ENCODE assay signal across 25 cellular contexts in genomic region chr9:124179196-124180071, GRCh38.
"Had no signal": no experiment of that assay in that cellular context is flagged by ENCODE, and none has a peak within 500 bp of the region (broad histone marks: within the 10 kb centered on the region; RNA-seq: fewer than 3 reads in every experiment).

No MANE protein-coding gene starts in this region.

- ATAC-seq: activated CD4-positive, alpha-beta T cell treated with anti-CD3 and anti-CD28 coated beads for 36 hours; activated CD8-positive, alpha-beta T cell treated with anti-CD3 and anti-CD28 coated beads, Interleukin-2, amount 10 ng/mL, durations not matched to agents 7 days and 5 days; T-cell had no signal

- H3K4me3 Mint-ChIP-seq: activated CD4-positive, alpha-beta T cell treated with anti-CD3 and anti-CD28 coated beads for 36 hours; activated CD8-positive, alpha-beta T cell treated with anti-CD3 and anti-CD28 coated beads, Interleukin-2, amount 10 ng/mL, durations not matched to agents 7 days and 5 days; activated naive CD8-positive, alpha-beta T cell treated with anti-CD3 and anti-CD28 coated beads, Interleukin-2, amount 10 ng/mL, durations not matched to agents 7 days and 5 days; T-cell had no signal

- H3K4me3 ChIP-seq: adrenal gland, Peyer's patch had no signal

- H3K4me1 ChIP-seq: adrenal gland, Peyer's patch had no signal

- H3K36me3 Mint-ChIP-seq: T-cell had no signal

- H3K27ac ChIP-seq: adrenal gland, Peyer's patch, RWPE1, VCaP had no signal

- H3K27ac Mint-ChIP-seq: activated CD4-positive, alpha-beta T cell treated with anti-CD3 and anti-CD28 coated beads for 36 hours; activated CD8-positive, alpha-beta T cell treated with anti-CD3 and anti-CD28 coated beads, Interleukin-2, amount 10 ng/mL, durations not matched to agents 7 days and 5 days; activated naive CD8-positive, alpha-beta T cell treated with anti-CD3 and anti-CD28 coated beads, Interleukin-2, amount 10 ng/mL, durations not matched to agents 7 days and 5 days; T-cell had no signal

- H3K9me3 ChIP-seq: adrenal gland, Peyer's patch had no signal

- H3K4me1 Mint-ChIP-seq: activated CD4-positive, alpha-beta T cell treated with anti-CD3 and anti-CD28 coated beads for 36 hours had no signal

- DNase-seq: activated CD4-positive, alpha-beta T cell treated with anti-CD3 and anti-CD28 coated beads for 36 hours; activated CD4-positive, alpha-beta T cell treated with anti-CD3 and anti-CD28 coated beads, Interleukin-2, amount 50 U/mL, for 4 hours; activated CD8-positive, alpha-beta memory T cell treated with anti-CD3 and anti-CD28 coated beads, Interleukin-2, amount 50 U/mL, for 48 hours; activated CD8-positive, alpha-beta T cell treated with anti-CD3 and anti-CD28 coated beads, Interleukin-2, amount 10 ng/mL, durations not matched to agents 7 days and 5 days; activated naive CD4-positive, alpha-beta T cell treated with anti-CD3 and anti-CD28 coated beads, Interleukin-2, amount 50 U/mL, for 16 hours; activated naive CD8-positive, alpha-beta T cell treated with anti-CD3 and anti-CD28 coated beads, Interleukin-2, amount 10 ng/mL, durations not matched to agents 7 days and 5 days; activated T-cell treated with anti-CD3 and anti-CD28 coated beads, Interleukin-2, amount 50 U/mL, for 1 hour; adrenal gland; cerebellar nuclear complex; KG1; NCI-H1092; NCI-H1417; NCI-H2029; NCI-H2107; NCI-H2171 treated with DMSO at 0.1 percent for 48 hours; NCI-H226; NCI-H510A treated with DMSO at 0.1 percent for 48 hours; NCI-H774; NK-92 treated with Interleukin-12 subunit alpha and Interleukin-12 subunit beta, amount 100 ng/mL, for 24 hours; Peyer's patch; SHP77 treated with DMSO at 0.1 percent for 48 hours; T-cell; T-helper 2 cell had no signal

- H3K9me3 Mint-ChIP-seq: activated naive CD8-positive, alpha-beta T cell treated with anti-CD3 and anti-CD28 coated beads, Interleukin-2, amount 10 ng/mL, durations not matched to agents 7 days and 5 days; T-cell had no signal

- H3K27me3 ChIP-seq: Peyer's patch had no signal

- H3K36me3 ChIP-seq: adrenal gland, Peyer's patch had no signal
